In genomic region chr17:4986951-4987766, GRCh38 we compare ENCODE assay signal across 1 cellular context.
A peak's percentile ranks its signal among the peaks of the same experiment; 100 is the strongest.
TF ChIP-seq lines count a peak whose summit lies in the region.

Gene CAMTA2 (minus strand): TSS chr17:4987675. CDS start chr17:4986222, 1,453 bp downstream.

TF ChIP-seq in HepG2, 621 proteins besides CTCF, POLR2A, EP300 and RAD21 (continued from another document and continues in another):
- TF ChIP-seq SOX13 (IDR thresholded peaks at IDR 0.05): no peak
- peak in 1 of 2 experiments; percentile 43; a peak in 2 of 4 replicates for TF ChIP-seq SOX13 (CRISPR knock-in tag; conservative IDR thresholded peaks at IDR 0.05 in 1 of 2, IDR thresholded peaks at IDR 0.05 in 1 of 2)
- TF ChIP-seq ONECUT2 (CRISPR knock-in tag; IDR thresholded peaks at IDR 0.05): no peak
- TF ChIP-seq SOX6 (IDR thresholded peaks at IDR 0.05): no peak
- TF ChIP-seq SOX6 (CRISPR knock-in tag; IDR thresholded peaks at IDR 0.05): no peak
- TF ChIP-seq NFIC (IDR thresholded peaks at IDR 0.05; ENCODE audit: low read length): no peak
- no peak for TF ChIP-seq FIP1L1 (IDR thresholded peaks at IDR 0.05; ENCODE audit: borderline replicate concordance, insufficient read depth, low read depth, low read length)
- TF ChIP-seq ZNF569 (CRISPR knock-in tag; IDR thresholded peaks at IDR 0.05; ENCODE audit: borderline replicate concordance): no peak
- TF ChIP-seq HNF4A (CRISPR knock-in tag; IDR thresholded peaks at IDR 0.05): no peak
- no peak for TF ChIP-seq ZNF367 (CRISPR knock-in tag; IDR thresholded peaks at IDR 0.05; ENCODE audit: borderline replicate concordance)
- no peak for TF ChIP-seq ZNF432 (CRISPR knock-in tag; IDR thresholded peaks at IDR 0.05; ENCODE audit: borderline replicate concordance)
- TF ChIP-seq ZNF598 (CRISPR knock-in tag; IDR thresholded peaks at IDR 0.05; ENCODE audit: borderline replicate concordance): 0 out of 2 replicates have a peak, but pooled peaks have one; percentile 20
- peak; percentile 85 for TF ChIP-seq ZNF589 (CRISPR knock-in tag; conservative IDR thresholded peaks at IDR 0.05)
- TF ChIP-seq BRF2 (CRISPR knock-in tag; IDR thresholded peaks at IDR 0.05): 0 out of 2 replicates have a peak, but pooled peaks have one; percentile 22
- peak; percentile 87 for TF ChIP-seq HOXA3 (CRISPR knock-in tag; IDR thresholded peaks at IDR 0.05)
- no peak for TF ChIP-seq ZNF761 (CRISPR knock-in tag; conservative IDR thresholded peaks at IDR 0.05)
- peak; percentile 79 for TF ChIP-seq ZBTB21 (CRISPR knock-in tag; IDR thresholded peaks at IDR 0.05)
- no peak for TF ChIP-seq ZNF30 (CRISPR knock-in tag; IDR thresholded peaks at IDR 0.05)
- TF ChIP-seq ZMYM2 (CRISPR knock-in tag; IDR thresholded peaks at IDR 0.05): peak; percentile 87
- no peak; the same call in 1 of the 2 replicates for TF ChIP-seq ZNF703 (CRISPR knock-in tag; IDR thresholded peaks at IDR 0.05; ENCODE audit: borderline replicate concordance)
- no peak for TF ChIP-seq NCOA2 (CRISPR knock-in tag; IDR thresholded peaks at IDR 0.05)
- no peak for TF ChIP-seq FUBP1 (CRISPR knock-in tag; IDR thresholded peaks at IDR 0.05; ENCODE audit: borderline replicate concordance)
- TF ChIP-seq ARHGAP35 (CRISPR knock-in tag; IDR thresholded peaks at IDR 0.05; ENCODE audit: borderline replicate concordance): no peak; the same call in 1 of the 2 replicates
- peak; percentile 95 for TF ChIP-seq ZFP82 (CRISPR knock-in tag; IDR thresholded peaks at IDR 0.05; ENCODE audit: borderline replicate concordance)
- no peak for TF ChIP-seq DNMT1 (CRISPR knock-in tag; IDR thresholded peaks at IDR 0.05)
- TF ChIP-seq ZNF556 (CRISPR knock-in tag; IDR thresholded peaks at IDR 0.05; ENCODE audit: borderline replicate concordance): no peak
- TF ChIP-seq PHF21A (CRISPR knock-in tag; IDR thresholded peaks at IDR 0.05): peak; percentile 75
- TF ChIP-seq TBX2 (CRISPR knock-in tag; IDR thresholded peaks at IDR 0.05; ENCODE audit: borderline replicate concordance): peak; percentile 80
- TF ChIP-seq ZNF574 (CRISPR knock-in tag; IDR thresholded peaks at IDR 0.05): peak; percentile 99
- no peak for TF ChIP-seq ZFP37 (CRISPR knock-in tag; IDR thresholded peaks at IDR 0.05; ENCODE audit: borderline replicate concordance)
- no peak for TF ChIP-seq ZSCAN30 (CRISPR knock-in tag; IDR thresholded peaks at IDR 0.05)
- TF ChIP-seq PAF1 (CRISPR knock-in tag; IDR thresholded peaks at IDR 0.05): no peak
- no peak for TF ChIP-seq SMARCC2 (IDR thresholded peaks at IDR 0.05)
- no peak for TF ChIP-seq ZNF552 (CRISPR knock-in tag; IDR thresholded peaks at IDR 0.05; ENCODE audit: borderline replicate concordance)
- TF ChIP-seq ZNF281 (CRISPR knock-in tag; IDR thresholded peaks at IDR 0.05; ENCODE audit: borderline replicate concordance): 0 out of 2 replicates have a peak, but pooled peaks have one; percentile 22
- TF ChIP-seq GZF1 (CRISPR knock-in tag; IDR thresholded peaks at IDR 0.05): no peak
- peak; percentile 98 for TF ChIP-seq GMEB1 (CRISPR knock-in tag; IDR thresholded peaks at IDR 0.05; ENCODE audit: borderline replicate concordance)
- TF ChIP-seq ZKSCAN8 (CRISPR knock-in tag; IDR thresholded peaks at IDR 0.05; ENCODE audit: borderline replicate concordance): 0 out of 2 replicates have a peak, but pooled peaks have one; percentile 24
- peak; percentile 92 for TF ChIP-seq ZNF687 (CRISPR knock-in tag; IDR thresholded peaks at IDR 0.05)
- no peak for TF ChIP-seq ZNF550 (CRISPR knock-in tag; IDR thresholded peaks at IDR 0.05; ENCODE audit: borderline replicate concordance)
- no peak for TF ChIP-seq SMYD3 (CRISPR knock-in tag; IDR thresholded peaks at IDR 0.05)
- no peak for TF ChIP-seq SMAD9 (CRISPR knock-in tag; IDR thresholded peaks at IDR 0.05)
- peak; percentile 62 for TF ChIP-seq KMT2B (CRISPR knock-in tag; IDR thresholded peaks at IDR 0.05)
- TF ChIP-seq SNAPC4 (CRISPR knock-in tag; IDR thresholded peaks at IDR 0.05): no peak
- peak; percentile 61; the same call in 1 of the 2 replicates for TF ChIP-seq E2F5 (CRISPR knock-in tag; conservative IDR thresholded peaks at IDR 0.05)
